ENCODE assay signal across 14 cellular contexts in the genomic region with DNA sequence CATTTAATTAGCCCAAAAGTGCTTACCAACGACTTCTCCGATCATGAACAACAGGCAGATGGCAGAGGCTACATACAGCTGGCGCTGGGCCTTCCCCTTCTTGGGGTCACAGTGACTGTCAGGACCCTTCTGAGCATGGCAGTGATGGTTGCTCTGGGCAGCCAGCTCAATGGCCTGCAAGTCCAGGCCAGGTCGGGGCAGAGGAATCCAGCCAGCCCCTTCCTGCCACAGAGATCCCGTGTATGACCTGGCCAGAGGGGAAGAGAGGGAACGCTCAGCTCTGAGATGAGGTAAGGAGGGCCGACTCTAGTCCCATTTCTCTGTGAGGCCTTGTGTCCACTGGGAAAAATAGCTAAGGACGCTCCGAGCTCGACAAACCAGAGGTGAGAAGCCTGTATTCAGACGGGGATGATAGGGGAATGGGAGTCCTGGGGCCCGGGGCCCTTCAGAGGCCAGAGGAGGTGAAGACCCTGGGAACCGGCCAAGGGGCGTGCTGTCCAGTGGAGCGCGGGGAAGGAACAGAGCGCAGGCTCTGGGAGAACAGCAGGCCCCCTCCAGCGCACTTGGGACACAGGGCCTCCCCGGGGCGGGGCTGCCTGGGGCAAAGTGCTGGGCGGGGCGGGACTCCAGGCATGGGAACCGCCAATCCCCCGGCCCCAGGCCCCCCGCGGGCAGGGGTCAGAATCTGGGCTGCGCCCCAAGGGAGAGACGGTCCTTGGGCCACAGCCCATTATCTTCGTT. TPM values are rescaled to one million over a fixed set of nuclear protein-coding genes. Genes with fewer than 3 reads are reported as not detected.
DNase-seq lines count a peak whose midpoint lies in the region; ATAC-seq and TF ChIP-seq lines count a peak whose summit lies in the region.
"Had no signal": no experiment of that assay in that cellular context is flagged by ENCODE, and none has a peak within 500 bp of the region (broad histone marks: within the 10 kb centered on the region; RNA-seq: fewer than 3 reads in every experiment).

No MANE protein-coding gene starts in this region.

- H3K4me3 ChIP-seq in Caco-2 (ENCODE audit: low read depth, low read length) (peak overlapping the region; percentile 41), neural cell (ENCODE audit: low read length) (peak overlapping the region; percentile 51), WERI-Rb-1 (ENCODE audit: low read depth, low read length) (no peak overlapping the region)
- H3K4me3 ChIP-seq: thoracic aorta had no signal

- TF ChIP-seq CTCF in Caco-2 (IDR thresholded peaks at IDR 0.05; ENCODE audit: insufficient read depth in 1 of 2, low read depth in 1 of 2, low read length in 1 of 2, severe bottlenecking in 1 of 2, unreplicated experiment in 1 of 2) (no peak), neural cell (IDR thresholded peaks at IDR 0.05; ENCODE audit: poor library complexity, severe bottlenecking) (no peak), WERI-Rb-1 (IDR thresholded peaks at IDR 0.05; ENCODE audit: low read depth, low read length) (no peak)

- H3K27ac ChIP-seq in neural cell (ENCODE audit: low read length) (no peak overlapping the region), WERI-Rb-1 (no peak overlapping the region)
- H3K27ac ChIP-seq: thoracic aorta had no signal

- TF ChIP-seq EP300 in neural cell (conservative IDR thresholded peaks at IDR 0.05; ENCODE audit: poor library complexity, severe bottlenecking), result no peak

- H3K79me2 ChIP-seq in neural cell (replicated peaks; ENCODE audit: insufficient read depth, low read length), result no peaks in the 10 kb centered on the region

- H3K36me3 ChIP-seq in Caco-2 (ENCODE audit: control insufficient read depth, insufficient read depth, low read length), result no peaks in the 10 kb centered on the region
- H3K36me3 ChIP-seq in neural cell (ENCODE audit: insufficient read depth, low read length), result no peaks in the 10 kb centered on the region
- H3K36me3 ChIP-seq in WERI-Rb-1, result no peaks in the 10 kb centered on the region
- H3K36me3 ChIP-seq: thoracic aorta had no signal

- peaks cover 5% of the 10 kb centered on the region for H3K4me1 Mint-ChIP-seq in Caco-2 (ENCODE audit: low read depth, unreplicated experiment)

- H3K9me2 ChIP-seq in neural cell (ENCODE audit: insufficient read depth, low read length), result no peaks in the 10 kb centered on the region

- intact Hi-C loops in Caco-2 (cut with micrococcal nuclease; ENCODE audit: unreplicated experiment) (loop anchor here (1.0 kb wide), 1 partner anchor 33 kb away; no protein-coding TSS in a partner anchor), left cardiac atrium (cut with DNase I) (no loop called here)

- ATAC-seq in left cardiac atrium, result peak; percentile 31 to 42
- no peak for ATAC-seq in HG03108 (IDR thresholded peaks at IDR 0.05; ENCODE audit: unreplicated experiment)

- H3F3A ChIP-seq in neural cell (ENCODE audit: insufficient read depth, low read length, poor library complexity, severe bottlenecking), result no peaks in the 10 kb centered on the region

- H3K4me2 ChIP-seq in neural cell (ENCODE audit: low read length), result no peak overlapping the region

- CTCF ChIA-PET in Caco-2 (lab: Charles Lee), result interaction anchor here (1.3 to 1.8 kb wide), 4 partner anchors 9 to 190 kb away, joined by 3 to 15 read pairs (median 5); no protein-coding TSS in a partner anchor

- no peaks in the 10 kb centered on the region for H3K36me3 Mint-ChIP-seq in Caco-2 (ENCODE audit: insufficient read depth, unreplicated experiment)

- TF ChIP-seq RAD21 in neural cell (conservative IDR thresholded peaks at IDR 0.05), result no peak

- peak overlapping the region; percentile 71 for H3K4me3 Mint-ChIP-seq in Caco-2 (ENCODE audit: unreplicated experiment)

- peak overlapping the region; percentile 13 for H3K27ac Mint-ChIP-seq in Caco-2 (ENCODE audit: unreplicated experiment)

- H3K4me1 ChIP-seq in Caco-2, result peaks cover 27% of the 10 kb centered on the region

- no peaks in the 10 kb centered on the region for H3K9me3 Mint-ChIP-seq in Caco-2 (ENCODE audit: unreplicated experiment)

- peak; percentile 50 to 58 for DNase-seq in Caco-2
- peak; percentile 13 for DNase-seq in NCI-H69 (lab: John Stamatoyannopoulos, UW)
- DNase-seq in left cardiac atrium, result no peak
- DNase-seq in NCI-H1436 treated with DMSO at 0.1 percent for 48 hours (lab: John Stamatoyannopoulos, UW), result no peak
- DNase-seq in hippocampal formation (lab: John Stamatoyannopoulos, UW), result no peak
- no peak for DNase-seq in WERI-Rb-1
- DNase-seq: activated naive CD4-positive, alpha-beta T cell treated with anti-CD3 and anti-CD28 coated beads, Interleukin-2, amount 50 U/mL, for 16 hours; central memory CD4-positive, alpha-beta T cell had no signal

- BruUV-seq in Caco-2 (replicated peaks; lab: Mats Ljungman, UMichigan), result no TSS peak

- POLR2A ChIA-PET in Caco-2 (lab: Charles Lee), result no interaction called here

- no peaks in the 10 kb centered on the region for H3K27me3 Mint-ChIP-seq in Caco-2 (ENCODE audit: insufficient read depth, unreplicated experiment)

- no peaks in the 10 kb centered on the region for H3K9me3 ChIP-seq in Caco-2
- H3K9me3 ChIP-seq in neural cell (ENCODE audit: low read length), result no peaks in the 10 kb centered on the region
- H3K9me3 ChIP-seq in WERI-Rb-1 (ENCODE audit: severe bottlenecking), result no peaks in the 10 kb centered on the region
- H3K9me3 ChIP-seq: thoracic aorta had no signal

- H4K20me1 ChIP-seq in neural cell (ENCODE audit: insufficient read depth), result no peaks in the 10 kb centered on the region

- no peak overlapping the region for H3K9ac ChIP-seq in neural cell (ENCODE audit: low read length)

- H2AFZ ChIP-seq in neural cell (ENCODE audit: low read depth, low read length), result no peak overlapping the region

- H3K27me3 ChIP-seq in Caco-2 (replicated peaks; ENCODE audit: control insufficient read depth, insufficient read depth, low read length) (no peaks in the 10 kb centered on the region), neural cell (ENCODE audit: insufficient read depth, low read depth, low read length) (peaks cover 62% of the 10 kb centered on the region), WERI-Rb-1 (ENCODE audit: insufficient read depth, low read depth, severe bottlenecking) (no peaks in the 10 kb centered on the region)

TF ChIP-seq in neural cell, 6 proteins besides CTCF, POLR2A, EP300 and RAD21:
- TF ChIP-seq EZH2 (IDR thresholded peaks at IDR 0.05; ENCODE audit: borderline replicate concordance, insufficient read depth, low read length, poor library complexity, severe bottlenecking) (no peak), SMC3 (conservative IDR thresholded peaks at IDR 0.05; ENCODE audit: poor library complexity) (no peak), POLR2AphosphoS5 (IDR thresholded peaks at IDR 0.05) (no peak), TAF1 (IDR thresholded peaks at IDR 0.05; ENCODE audit: low read depth) (no peak), MXI1 (conservative IDR thresholded peaks at IDR 0.05; ENCODE audit: poor library complexity, severe bottlenecking) (no peak)
- TF ChIP-seq, protein P1, sequence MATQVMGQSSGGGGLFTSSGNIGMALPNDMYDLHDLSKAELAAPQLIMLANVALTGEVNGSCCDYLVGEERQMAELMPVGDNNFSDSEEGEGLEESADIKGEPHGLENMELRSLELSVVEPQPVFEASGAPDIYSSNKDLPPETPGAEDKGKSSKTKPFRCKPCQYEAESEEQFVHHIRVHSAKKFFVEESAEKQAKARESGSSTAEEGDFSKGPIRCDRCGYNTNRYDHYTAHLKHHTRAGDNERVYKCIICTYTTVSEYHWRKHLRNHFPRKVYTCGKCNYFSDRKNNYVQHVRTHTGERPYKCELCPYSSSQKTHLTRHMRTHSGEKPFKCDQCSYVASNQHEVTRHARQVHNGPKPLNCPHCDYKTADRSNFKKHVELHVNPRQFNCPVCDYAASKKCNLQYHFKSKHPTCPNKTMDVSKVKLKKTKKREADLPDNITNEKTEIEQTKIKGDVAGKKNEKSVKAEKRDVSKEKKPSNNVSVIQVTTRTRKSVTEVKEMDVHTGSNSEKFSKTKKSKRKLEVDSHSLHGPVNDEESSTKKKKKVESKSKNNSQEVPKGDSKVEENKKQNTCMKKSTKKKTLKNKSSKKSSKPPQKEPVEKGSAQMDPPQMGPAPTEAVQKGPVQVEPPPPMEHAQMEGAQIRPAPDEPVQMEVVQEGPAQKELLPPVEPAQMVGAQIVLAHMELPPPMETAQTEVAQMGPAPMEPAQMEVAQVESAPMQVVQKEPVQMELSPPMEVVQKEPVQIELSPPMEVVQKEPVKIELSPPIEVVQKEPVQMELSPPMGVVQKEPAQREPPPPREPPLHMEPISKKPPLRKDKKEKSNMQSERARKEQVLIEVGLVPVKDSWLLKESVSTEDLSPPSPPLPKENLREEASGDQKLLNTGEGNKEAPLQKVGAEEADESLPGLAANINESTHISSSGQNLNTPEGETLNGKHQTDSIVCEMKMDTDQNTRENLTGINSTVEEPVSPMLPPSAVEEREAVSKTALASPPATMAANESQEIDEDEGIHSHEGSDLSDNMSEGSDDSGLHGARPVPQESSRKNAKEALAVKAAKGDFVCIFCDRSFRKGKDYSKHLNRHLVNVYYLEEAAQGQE (IDR thresholded peaks at IDR 0.05; ENCODE audit: borderline replicate concordance), result no peak

RNA-seq across cellular contexts. Expression of a gene that starts 0.8 kb away (rescaled TPM):
- total RNA-seq in Caco-2 (2022) (1.1 and 3.0 TPM in 2 replicates), left cardiac atrium (1 to 10 TPM in 1 of 2 donors, under 1 TPM in 1; 0.32 to 1.0 TPM)
- 0.28 and 0.46 TPM in 2 replicates for polyA plus RNA-seq in neural cell
- polyA minus RNA-seq in neural cell, result 0.49 TPM in 1 of 2 replicates, not detected in the other
- total RNA-seq: endothelial cell of umbilical vein, osteocyte, thoracic aorta had no signal
- polyA plus RNA-seq: endothelial cell of umbilical vein, mammary epithelial cell had no signal

RNA-seq across cellular contexts. Expression of a gene that starts 22.3 kb away (rescaled TPM):
- total RNA-seq in Caco-2 (2022), result not detected in 2 replicates
- total RNA-seq in left cardiac atrium, result 100 to 1,000 TPM; 101 to 219 TPM
- polyA plus RNA-seq in neural cell, result not detected in 2 replicates
- not detected in 2 replicates for polyA minus RNA-seq in neural cell
- total RNA-seq: endothelial cell of umbilical vein, mammary epithelial cell, osteocyte, thoracic aorta had no signal
- polyA plus RNA-seq: endothelial cell of umbilical vein, mammary epithelial cell had no signal

RNA-seq across cellular contexts. Expression of a gene that starts 23.6 kb away (rescaled TPM):
- 0.09 and 0.34 TPM in 2 replicates for total RNA-seq in Caco-2 (2022)
- total RNA-seq in left cardiac atrium, result 1 to 10 TPM; 1.3 to 3.2 TPM
- 2.0 and 2.7 TPM in 2 replicates for polyA plus RNA-seq in neural cell
- polyA minus RNA-seq in neural cell, result 4.2 and 5.8 TPM in 2 replicates
- total RNA-seq: endothelial cell of umbilical vein had no signal
- polyA plus RNA-seq: endothelial cell of umbilical vein had no signal

RNA-seq across cellular contexts. Expression of a gene that starts 47.3 kb away (rescaled TPM):
- total RNA-seq in Caco-2 (2022), result 8.0 and 11.1 TPM in 2 replicates
- total RNA-seq in left cardiac atrium, result 1 to 10 TPM; 5.5 to 6.8 TPM
- polyA plus RNA-seq in neural cell, result 7.9 and 10.4 TPM in 2 replicates
- 7.3 and 10.2 TPM in 2 replicates for polyA minus RNA-seq in neural cell

Comparison
In these comparisons a context has a peak if more than half of its experiments do, and no peak if none do; other contexts are left out.
1. DNase-seq: peak in Caco-2 (2 of 2) and NCI-H69 (single experiment); none in left cardiac atrium (single experiment), NCI-H1436 treated with DMSO at 0.1 percent for 48 hours (single experiment), hippocampal formation (0 of 2) and WERI-Rb-1 (single experiment).
2. RNA of a gene that starts 22.3 kb away (total RNA-seq): 101 to 219 TPM in left cardiac atrium; not detected in Caco-2; every median in the first group is over 10 times any median in the second.